Comparison of ENCODE assay signal across 24 cellular contexts in genomic region chr7:89966100-89966499, GRCh38.
DNase-seq lines count a peak whose midpoint lies in the region; ATAC-seq, FAIRE-seq and TF ChIP-seq lines count a peak whose summit lies in the region.
"Had no signal": no experiment of that assay in that cellular context is flagged by ENCODE, and none has a peak within 500 bp of the region (broad histone marks: within the 10 kb centered on the region; RNA-seq: fewer than 3 reads in every experiment).

No MANE protein-coding gene starts in this region.

- no peak for FAIRE-seq in GM12892 (lab: Jason Lieb, UNC)
- FAIRE-seq: A204.1, D721Med, G401.6, GM19239, H54 had no signal

- H3K27ac ChIP-seq in A673 (ENCODE audit: low read depth, low read length, poor library complexity, severe bottlenecking) = no peak overlapping the region
- H3K27ac ChIP-seq in HEK293 (ENCODE audit: extremely low read depth, low read depth, low read length) = no peak overlapping the region
- H3K27ac ChIP-seq in neural cell (ENCODE audit: low read length) = peak overlapping the region; percentile 8
- no peak overlapping the region for H3K27ac ChIP-seq in mammary epithelial cell (ENCODE audit: insufficient read depth, low read depth, low read length)
- H3K27ac ChIP-seq: 22Rv1; BLaER1 treated with 17β-estradiol and CSF1 and Interleukin-3, amounts not matched to agents 10 nM and 100 nM had no signal

- H3K4me3 ChIP-seq in A673 (ENCODE audit: low read depth, low read length, poor library complexity, severe bottlenecking) = no peak overlapping the region
- no peak overlapping the region for H3K4me3 ChIP-seq in HEK293 (ENCODE audit: low read depth, low read length)
- no peak overlapping the region for H3K4me3 ChIP-seq in neural cell (ENCODE audit: low read length)
- H3K4me3 ChIP-seq in mammary epithelial cell (replicated peaks in 1 of 3; ENCODE audit: insufficient read depth in 1 of 3, low read depth in 2 of 3, low read length in 3 of 3) = no peak overlapping the region
- H3K4me3 ChIP-seq: BLaER1 treated with 17β-estradiol and CSF1 and Interleukin-3, amounts not matched to agents 10 nM and 100 nM; HAP-1 had no signal

- CTCF ChIA-PET in A673 (lab: Charles Lee) = no interaction called here
- CTCF ChIA-PET in HEK293 (lab: Yijun Ruan, JAX) = no interaction called here
- CTCF ChIA-PET in mammary epithelial cell (lab: Charles Lee; ENCODE audit: low non-redundant PET) = no interaction called here

- no peaks in the 10 kb centered on the region for H3K9me2 ChIP-seq in neural cell (ENCODE audit: insufficient read depth, low read length)

- TF ChIP-seq EP300 in neural cell (conservative IDR thresholded peaks at IDR 0.05; ENCODE audit: poor library complexity, severe bottlenecking) = peak; percentile 50

- in situ Hi-C loops in mammary epithelial cell (cut with MboI; ENCODE audit: low sequenced_read_pairs in 2 of 2) = no loop called here

- H3K9ac ChIP-seq in neural cell (ENCODE audit: low read length) (no peak overlapping the region), mammary epithelial cell (ENCODE audit: insufficient read depth, low read length) (no peak overlapping the region)
- H3K9ac ChIP-seq: BLaER1 treated with 17β-estradiol and CSF1 and Interleukin-3, amounts not matched to agents 10 nM and 100 nM had no signal

- H3K27me3 ChIP-seq in A673 (replicated peaks; ENCODE audit: insufficient read depth, low read depth, low read length, poor library complexity) (no peaks in the 10 kb centered on the region), neural cell (ENCODE audit: insufficient read depth, low read depth, low read length) (no peaks in the 10 kb centered on the region), mammary epithelial cell (ENCODE audit: insufficient read depth, low read length) (no peaks in the 10 kb centered on the region)
- H3K27me3 ChIP-seq: BE2C; BLaER1 treated with 17β-estradiol and CSF1 and Interleukin-3, amounts not matched to agents 10 nM and 100 nM had no signal

- H3K79me2 ChIP-seq in neural cell (replicated peaks; ENCODE audit: insufficient read depth, low read length) (no peaks in the 10 kb centered on the region), mammary epithelial cell (ENCODE audit: insufficient read depth, low read length) (no peaks in the 10 kb centered on the region)

- H2AFZ ChIP-seq in neural cell (ENCODE audit: low read depth, low read length) (no peak overlapping the region), mammary epithelial cell (ENCODE audit: low read depth, low read length) (no peak overlapping the region)

- TF ChIP-seq CTCF in A673 (conservative IDR thresholded peaks at IDR 0.05; ENCODE audit: low read depth, low read length) = no peak
- no peak for TF ChIP-seq CTCF in HEK293 (tag by site-specific recombination; IDR thresholded peaks at IDR 0.05)
- TF ChIP-seq CTCF in neural cell (IDR thresholded peaks at IDR 0.05; ENCODE audit: poor library complexity, severe bottlenecking) = no peak
- no peak for TF ChIP-seq CTCF in mammary epithelial cell (conservative IDR thresholded peaks at IDR 0.05 in 1 of 2, IDR thresholded peaks at IDR 0.05 in 1 of 2; ENCODE audit: extremely low read depth in 1 of 2, insufficient read depth in 1 of 2, low read depth in 1 of 2, low read length in 2 of 2)

- H3K4me2 ChIP-seq in neural cell (ENCODE audit: low read length) (no peak overlapping the region), mammary epithelial cell (ENCODE audit: insufficient read depth, low read depth, low read length) (no peak overlapping the region)
- H3K4me2 ChIP-seq: BLaER1 treated with 17β-estradiol and CSF1 and Interleukin-3, amounts not matched to agents 10 nM and 100 nM had no signal

- POLR2A ChIA-PET in A673 (lab: Charles Lee; ENCODE audit: low non-redundant PET) = no interaction called here
- POLR2A ChIA-PET in HEK293 (lab: Yijun Ruan, JAX) = no interaction called here

- dilution Hi-C loops in mammary epithelial cell (cut with HindIII; ENCODE audit: low sequenced_read_pairs) = no loop called here

- intact Hi-C loops in A673 (cut with micrococcal nuclease; ENCODE audit: unreplicated experiment) = no loop called here
- intact Hi-C loops in mammary epithelial cell (cut with micrococcal nuclease) = no loop called here

- H3F3A ChIP-seq in neural cell (ENCODE audit: insufficient read depth, low read length, poor library complexity, severe bottlenecking) = no peaks in the 10 kb centered on the region

- DNase-seq in NCI-H187 treated with DMSO at 0.1 percent for 48 hours (lab: John Stamatoyannopoulos, UW) (peak; percentile 3), NCI-H187 (lab: John Stamatoyannopoulos, UW) (no peak), A673 (ENCODE audit: low spot score) (peak; percentile 1), GM12892 (ENCODE audit: insufficient read length) (no peak), mammary epithelial cell (no peak)
- DNase-seq: ACHN; AML-193; BE2C; CD4-positive, alpha-beta T cell; CD8-positive, alpha-beta memory T cell; DMS 273 treated with DMSO at 0.1 percent for 48 hours; DND-41; GOT3 had no signal

- H3K9me3 ChIP-seq in A673 (ENCODE audit: low read depth, low read length, poor library complexity, severe bottlenecking) (no peaks in the 10 kb centered on the region), HEK293 (ENCODE audit: control insufficient read depth, insufficient read depth, low read depth, low read length) (no peaks in the 10 kb centered on the region), neural cell (ENCODE audit: low read length) (no peaks in the 10 kb centered on the region), mammary epithelial cell (replicated peaks; ENCODE audit: insufficient read depth, low read length) (no peaks in the 10 kb centered on the region)
- H3K9me3 ChIP-seq: BE2C, HAP-1 had no signal

- ATAC-seq in HG03521 (IDR thresholded peaks at IDR 0.05; ENCODE audit: unreplicated experiment) = no peak

- no peak for TF ChIP-seq RAD21 in neural cell (conservative IDR thresholded peaks at IDR 0.05)

- no peaks in the 10 kb centered on the region for H3K4me1 ChIP-seq in A673 (ENCODE audit: insufficient read depth, low read length, poor library complexity, severe bottlenecking)
- H3K4me1 ChIP-seq in HEK293 (ENCODE audit: control insufficient read depth, insufficient read depth, low read length) = no peaks in the 10 kb centered on the region
- no peaks in the 10 kb centered on the region for H3K4me1 ChIP-seq in mammary epithelial cell (ENCODE audit: insufficient read depth, low read length)
- H3K4me1 ChIP-seq: BE2C; BLaER1 treated with 17β-estradiol and CSF1 and Interleukin-3, amounts not matched to agents 10 nM and 100 nM; HAP-1 had no signal

- H4K20me1 ChIP-seq in neural cell (ENCODE audit: insufficient read depth) = no peaks in the 10 kb centered on the region
- no peaks in the 10 kb centered on the region for H4K20me1 ChIP-seq in mammary epithelial cell (ENCODE audit: insufficient read depth, low read length)
- H4K20me1 ChIP-seq: BLaER1 treated with 17β-estradiol and CSF1 and Interleukin-3, amounts not matched to agents 10 nM and 100 nM had no signal

- TF ChIP-seq POLR2A in GM12892 (IDR thresholded peaks at IDR 0.05; ENCODE audit: low read depth, low read length) = no peak

- BruUV-seq in A673 (replicated peaks; lab: Mats Ljungman, UMichigan) (no TSS peak), mammary epithelial cell (replicated peaks; lab: Mats Ljungman, UMichigan) (no TSS peak)

- H3K36me3 ChIP-seq in A673 (ENCODE audit: insufficient read depth, low read length, poor library complexity, severe bottlenecking) = no peaks in the 10 kb centered on the region
- H3K36me3 ChIP-seq in HEK293 (ENCODE audit: control insufficient read depth in 2 of 2, insufficient read depth in 1 of 2, low read length in 2 of 2) = no peaks in the 10 kb centered on the region
- H3K36me3 ChIP-seq in neural cell (ENCODE audit: insufficient read depth, low read length) = no peaks in the 10 kb centered on the region
- no peaks in the 10 kb centered on the region for H3K36me3 ChIP-seq in mammary epithelial cell (ENCODE audit: insufficient read depth, low read length)
- H3K36me3 ChIP-seq: BE2C; BLaER1 treated with 17β-estradiol and CSF1 and Interleukin-3, amounts not matched to agents 10 nM and 100 nM; HAP-1 had no signal

- 36% methylated on average over 3 of the region's 3 CpGs for WGBS in mammary epithelial cell (ENCODE audit: low coverage, missing lambda C conversion rate)

TF ChIP-seq in HEK293, 187 proteins besides CTCF, POLR2A, EP300 and RAD21 (continues in another document):
- peak; percentile 28; the same call in 1 of the 2 replicates for TF ChIP-seq ZBTB21 (tag by site-specific recombination; IDR thresholded peaks at IDR 0.05)
- 0 out of 2 replicates have a peak, but pooled peaks have one; percentile 14 for TF ChIP-seq SP7 (tag by site-specific recombination; IDR thresholded peaks at IDR 0.05)
- TF ChIP-seq KLF8 (tag by site-specific recombination; IDR thresholded peaks at IDR 0.05) = peak; percentile 57; the same call in 1 of the 2 replicates
- TF ChIP-seq SP3 (tag by site-specific recombination; IDR thresholded peaks at IDR 0.05) = peak; percentile 25; the same call in 1 of the 2 replicates
- TF ChIP-seq GLIS1 (tag by site-specific recombination; IDR thresholded peaks at IDR 0.05) = peak; percentile 89
- TF ChIP-seq ZNF112 (tag by site-specific recombination; IDR thresholded peaks at IDR 0.05) = no peak
- TF ChIP-seq ZNF404 (tag by site-specific recombination; IDR thresholded peaks at IDR 0.05) = no peak
- TF ChIP-seq FEZF1 (tag by site-specific recombination; IDR thresholded peaks at IDR 0.05) = no peak

TF ChIP-seq in neural cell, 6 proteins besides CTCF, POLR2A, EP300 and RAD21 (continues in another document):
- TF ChIP-seq EZH2 (IDR thresholded peaks at IDR 0.05; ENCODE audit: borderline replicate concordance, insufficient read depth, low read length, poor library complexity, severe bottlenecking) = no peak

Comparison
In these comparisons a context has a peak if more than half of its experiments do, and no peak if none do; other contexts are left out.
1. DNase-seq: peak in NCI-H187 treated with DMSO at 0.1 percent for 48 hours (single experiment) and A673 (single experiment); none in NCI-H187 (0 of 2), GM12892 (single experiment) and mammary epithelial cell (single experiment).